ENCODE assay signal across 24 cellular contexts in genomic region chr3:112615942-112616731, GRCh38. TPM values are rescaled to one million over a fixed set of nuclear protein-coding genes. Genes with fewer than 3 reads are reported as not detected.
DNase-seq lines count a peak whose midpoint lies in the region; ATAC-seq and TF ChIP-seq lines count a peak whose summit lies in the region.
"Had no signal": no experiment of that assay in that cellular context is flagged by ENCODE, and none has a peak within 500 bp of the region (broad histone marks: within the 10 kb centered on the region; RNA-seq: fewer than 3 reads in every experiment).

No MANE protein-coding gene starts in this region.

- no peaks in the 10 kb centered on the region for H3K79me1 ChIP-seq in mesendoderm (ENCODE audit: low read length)

- CTCF ChIA-PET in GM10248 (lab: Yijun Ruan, JAX), result interaction anchor here (1.2 to 1.5 kb wide), 3 partner anchors 10 to 14 kb away, joined by 3 to 4 read pairs (median 3); no protein-coding TSS in a partner anchor

- H3K4me1 Mint-ChIP-seq in chondrocyte (ENCODE audit: low read depth) (peaks cover 30% of the 10 kb centered on the region), nephron progenitor cell (peaks cover 19% of the 10 kb centered on the region)
- H3K4me1 Mint-ChIP-seq: activated B cell treated with CpG ODN at 0.5 μM for 24 hours had no signal

- no CpG with 5 or more reads among the region's 7 CpGs for WGBS in mesendoderm (ENCODE audit: extremely low coverage, insufficient coverage, low lambda C conversion rate)

- peak; percentile 56 for DNase-seq in COLO829 (ENCODE audit: low spot score)
- no peak for DNase-seq in chondrocyte (ENCODE audit: low spot score)
- DNase-seq in nephron progenitor cell, result no peak
- DNase-seq in GM10248 (ENCODE audit: extremely low spot score), result no peak
- no peak for DNase-seq in putamen (ENCODE audit: low spot score)
- no peak for DNase-seq in mesendoderm
- DNase-seq: activated B cell treated with CpG ODN at 0.5 μM for 24 hours; activated CD4-positive, alpha-beta T cell treated with anti-CD3 and anti-CD28 coated beads, Interleukin-2, amount 50 U/mL, for 48 hours; body of pancreas; Calu3; colonic mucosa; EL; esophagus squamous epithelium; islet precursor cell; MG63; NCI-H1417; NCI-H446 treated with DMSO at 0.1 percent for 48 hours; psoas muscle; stimulated activated CD4-positive, alpha-beta T cell treated with anti-CD3 and anti-CD28 coated beads, Interleukin-2, amount 100 ng/mL, for 24 hours; T-helper 9 cell had no signal

- H3K27ac ChIP-seq in HUES6 (ENCODE audit: low read depth, low read length), result peak overlapping the region; percentile 75
- no peak overlapping the region for H3K27ac ChIP-seq in mesendoderm (ENCODE audit: low read depth, low read length)
- H3K27ac ChIP-seq: body of pancreas, colonic mucosa, esophagus squamous epithelium, psoas muscle, skin epidermis had no signal

- H3K4me3 Mint-ChIP-seq in chondrocyte (ENCODE audit: unreplicated experiment) (no peak overlapping the region), nephron progenitor cell (no peak overlapping the region)
- H3K4me3 Mint-ChIP-seq: activated B cell treated with CpG ODN at 0.5 μM for 24 hours had no signal

- no peak overlapping the region for H3K4me2 ChIP-seq in mesendoderm (ENCODE audit: low read length)

- H3K23ac ChIP-seq in mesendoderm (ENCODE audit: low read length), result no peak overlapping the region

- H2AK5ac ChIP-seq in mesendoderm (ENCODE audit: low read length), result no peak overlapping the region

- H3K4ac ChIP-seq in mesendoderm (ENCODE audit: low read depth, low read length), result no peak overlapping the region

- no peak overlapping the region for H2BK120ac ChIP-seq in mesendoderm (ENCODE audit: low read depth, low read length)

- no peaks in the 10 kb centered on the region for H3K27me3 ChIP-seq in HUES6 (ENCODE audit: control insufficient read depth, insufficient read depth, low read length)
- no peaks in the 10 kb centered on the region for H3K27me3 ChIP-seq in mesendoderm (ENCODE audit: insufficient read depth, low read length, poor library complexity)
- H3K27me3 ChIP-seq: body of pancreas, colonic mucosa, esophagus squamous epithelium, gastroesophageal sphincter, MG63 had no signal

- H3K56ac ChIP-seq in mesendoderm (ENCODE audit: low read length), result no peak overlapping the region

- H3K9me3 Mint-ChIP-seq in chondrocyte (ENCODE audit: low read depth), result no peaks in the 10 kb centered on the region
- no peaks in the 10 kb centered on the region for H3K9me3 Mint-ChIP-seq in nephron progenitor cell
- H3K9me3 Mint-ChIP-seq: activated B cell treated with CpG ODN at 0.5 μM for 24 hours had no signal

- H3K27ac Mint-ChIP-seq in chondrocyte (ENCODE audit: unreplicated experiment) (peak overlapping the region; percentile 47), nephron progenitor cell (peak overlapping the region; percentile 88)
- H3K27ac Mint-ChIP-seq: activated B cell treated with CpG ODN at 0.5 μM for 24 hours had no signal

- no peak overlapping the region for H4K8ac ChIP-seq in mesendoderm (ENCODE audit: low read depth, low read length)

- no peaks in the 10 kb centered on the region for H3K79me2 ChIP-seq in mesendoderm (ENCODE audit: control insufficient read depth, insufficient read depth, low read length)

- peak overlapping the region; percentile 4; the same call in 1 of the 2 replicates for H3K4me3 ChIP-seq in HUES6 (ENCODE audit: low read depth, low read length)
- no peak overlapping the region for H3K4me3 ChIP-seq in mesendoderm (ENCODE audit: low read length)
- H3K4me3 ChIP-seq: body of pancreas, colonic mucosa, esophagus squamous epithelium, gastroesophageal sphincter, MG63, psoas muscle, skin epidermis had no signal

- H3K36me3 Mint-ChIP-seq in chondrocyte (ENCODE audit: low read depth), result peaks cover 48% of the 10 kb centered on the region
- peaks cover 75% of the 10 kb centered on the region for H3K36me3 Mint-ChIP-seq in nephron progenitor cell (ENCODE audit: low read depth)

- H3K4me1 ChIP-seq in HUES6 (ENCODE audit: control insufficient read depth, insufficient read depth, low read length) (peaks cover 21% of the 10 kb centered on the region), mesendoderm (ENCODE audit: control insufficient read depth, low read depth, low read length) (no peaks in the 10 kb centered on the region)
- H3K4me1 ChIP-seq: body of pancreas, colonic mucosa, esophagus squamous epithelium, gastroesophageal sphincter had no signal

- POLR2A ChIA-PET in GM10248 (lab: Yijun Ruan, JAX), result no interaction called here

- no peak for ATAC-seq in HG03280 (IDR thresholded peaks at IDR 0.05; ENCODE audit: unreplicated experiment)
- ATAC-seq: body of pancreas, gastroesophageal sphincter, psoas muscle had no signal

- TF ChIP-seq CTCF in chondrocyte (IDR thresholded peaks at IDR 0.05), result no peak
- no peak for TF ChIP-seq CTCF in nephron progenitor cell (IDR thresholded peaks at IDR 0.05)
- TF ChIP-seq CTCF in GM10248 (IDR thresholded peaks at IDR 0.05; ENCODE audit: control extremely low read depth, extremely low read depth, low read depth, missing control alignments), result no peak

- H3K9me3 ChIP-seq in HUES6 (ENCODE audit: control insufficient read depth, insufficient read depth, low read depth, low read length), result peaks cover 2% of the 10 kb centered on the region; the same call in 1 of the 2 replicates
- H3K9me3 ChIP-seq: body of pancreas, colonic mucosa, esophagus squamous epithelium, gastroesophageal sphincter, MG63, psoas muscle had no signal

- H4K5ac ChIP-seq in mesendoderm (ENCODE audit: low read length), result no peak overlapping the region

- no peak overlapping the region for H3K18ac ChIP-seq in mesendoderm (ENCODE audit: low read length)

- no peak overlapping the region for H2BK15ac ChIP-seq in mesendoderm (replicated peaks; ENCODE audit: low read depth)

- H3K27me3 Mint-ChIP-seq in chondrocyte (ENCODE audit: low read depth), result no peaks in the 10 kb centered on the region
- no peaks in the 10 kb centered on the region for H3K27me3 Mint-ChIP-seq in nephron progenitor cell (ENCODE audit: low read depth, poor library complexity)

- no peak overlapping the region for H2BK5ac ChIP-seq in mesendoderm (ENCODE audit: low read length)

- H3K36me3 ChIP-seq in HUES6 (ENCODE audit: control insufficient read depth, insufficient read depth, low read length) (no peaks in the 10 kb centered on the region; the same call in 1 of the 2 replicates), mesendoderm (ENCODE audit: control insufficient read depth, insufficient read depth, low read length) (no peaks in the 10 kb centered on the region)
- H3K36me3 ChIP-seq: colonic mucosa had no signal

- H3K9ac ChIP-seq in HUES6 (ENCODE audit: low read length), result peak overlapping the region; percentile 59
- H3K9ac ChIP-seq in mesendoderm (ENCODE audit: low read length), result no peak overlapping the region

RNA-seq across cellular contexts. Expression of gene CCDC80, which starts 24.8 kb away (rescaled TPM):
- total RNA-seq in chondrocyte, result 1,151 to 1,607 TPM (median 1,574 TPM) in 3 replicates
- 4.3 TPM for polyA plus RNA-seq in mesendoderm (2013, experiment 1 of 2)
- polyA plus RNA-seq in mesendoderm (2013, experiment 2 of 2), result 5.2 TPM
- total RNA-seq: activated B cell treated with CpG ODN at 0.5 μM for 24 hours had no signal

RNA-seq across cellular contexts. Expression of gene SLC35A5, which starts 54.3 kb away (rescaled TPM):
- 39.8 to 46.4 TPM (median 45.8 TPM) in 3 replicates for total RNA-seq in chondrocyte
- 16.2 TPM for polyA plus RNA-seq in mesendoderm (2013, experiment 1 of 2)
- 15.9 TPM for polyA plus RNA-seq in mesendoderm (2013, experiment 2 of 2)

RNA-seq across cellular contexts. Expression of gene ATG3, which starts 54.4 kb away (rescaled TPM):
- total RNA-seq in chondrocyte, result 41.2 to 48.7 TPM (median 42.7 TPM) in 3 replicates
- polyA plus RNA-seq in mesendoderm (2013, experiment 1 of 2), result 45.6 TPM
- 49.0 TPM for polyA plus RNA-seq in mesendoderm (2013, experiment 2 of 2)
